1 cellular context compared by ENCODE assay signal in genomic region chr10:42367532-42368230, GRCh38.
TF ChIP-seq lines count a peak whose summit lies in the region.

No MANE protein-coding gene starts in this region.

TF ChIP-seq in K562, 482 proteins besides CTCF, POLR2A, EP300 and RAD21 (continued from another document):
- TF ChIP-seq GTF2B (IDR thresholded peaks at IDR 0.05; ENCODE audit: extremely low read depth, insufficient read length) (no peak), MAFF (IDR thresholded peaks at IDR 0.05; ENCODE audit: low read length) (no peak), POLR2G (IDR thresholded peaks at IDR 0.05; ENCODE audit: low read depth, low read length) (peak; percentile 82), PYGO2 (tag; IDR thresholded peaks at IDR 0.05) (no peak), ZBTB40 (IDR thresholded peaks at IDR 0.05) (peak; percentile 78), ZBTB40 (CRISPR knock-in tag; IDR thresholded peaks at IDR 0.05) (no peak), RNF219 (CRISPR knock-in tag; IDR thresholded peaks at IDR 0.05) (no peak), DLX4 (CRISPR knock-in tag; IDR thresholded peaks at IDR 0.05) (no peak), KDM1A (IDR thresholded peaks at IDR 0.05) (no peak), ZNF133 (CRISPR knock-in tag; IDR thresholded peaks at IDR 0.05) (no peak), ARID4B (CRISPR knock-in tag; IDR thresholded peaks at IDR 0.05) (peak; percentile 69; the same call in 1 of the 2 replicates), ZNF384 (IDR thresholded peaks at IDR 0.05; ENCODE audit: low read depth, low read length) (no peak), CC2D1A (IDR thresholded peaks at IDR 0.05) (peak; percentile 37; the same call in 1 of the 2 replicates), CEBPZ (IDR thresholded peaks at IDR 0.05; ENCODE audit: borderline replicate concordance, low read depth, low read length) (peak; percentile 79; the same call in 1 of the 2 replicates), ZNF717 (CRISPR knock-in tag; IDR thresholded peaks at IDR 0.05) (no peak), TFE3 (CRISPR knock-in tag; IDR thresholded peaks at IDR 0.05) (no peak), BRD4 (IDR thresholded peaks at IDR 0.05) (no peak), FUS (optimal IDR thresholded peaks at IDR 0.05; ENCODE audit: low read depth, low read length) (no peak), E4F1 (CRISPR knock-in tag; IDR thresholded peaks at IDR 0.05; ENCODE audit: borderline replicate concordance) (no peak), ZNF354B (CRISPR knock-in tag; IDR thresholded peaks at IDR 0.05) (no peak), ARID3A (IDR thresholded peaks at IDR 0.05; ENCODE audit: borderline replicate concordance, low read depth, low read length) (no peak), RBM25 (IDR thresholded peaks at IDR 0.05; ENCODE audit: low read depth, low read length, severe bottlenecking) (peak; percentile 93), MTA1 (IDR thresholded peaks at IDR 0.05; ENCODE audit: borderline replicate concordance) (no peak), ZKSCAN1 (IDR thresholded peaks at IDR 0.05; ENCODE audit: low read depth, low read length) (no peak)
